15 cellular contexts compared by ENCODE assay signal in the genomic region with DNA sequence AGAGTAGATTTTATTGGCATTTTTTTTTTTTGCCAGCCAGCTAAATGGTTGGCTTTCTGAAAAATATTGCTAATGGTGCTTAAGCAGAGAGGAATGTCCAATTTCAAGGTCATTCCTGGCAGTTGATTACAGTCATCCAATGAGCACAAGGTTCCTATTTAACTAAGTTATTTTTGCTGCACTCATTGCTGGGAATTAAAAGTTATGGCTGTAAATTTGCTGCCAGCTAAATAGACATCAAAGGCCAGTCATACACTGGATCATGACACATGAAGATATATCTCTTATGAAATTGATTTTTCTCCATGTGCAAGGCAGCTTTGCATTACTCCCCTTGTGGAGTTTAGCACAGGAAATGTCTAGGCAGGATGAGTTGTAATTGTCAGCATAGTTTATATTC.
"Had no signal": no experiment of that assay in that cellular context is flagged by ENCODE, and none has a peak within 500 bp of the region (broad histone marks: within the 10 kb centered on the region; RNA-seq: fewer than 3 reads in every experiment).

No MANE protein-coding gene starts in this region.

- DNase-seq: activated CD4-positive, alpha-beta T cell treated with anti-CD3 and anti-CD28 coated beads, Interleukin-2, amount 10 ng/mL, durations not matched to agents 24 days and 14 days; activated CD4-positive, CD25-positive, alpha-beta regulatory T cell; activated gamma-delta T cell treated with Interleukin-2 at 50 U/mL for 16 hours; brain microvascular endothelial cell; cortex of kidney; effector CD8-positive, alpha-beta T cell; mammary epithelial cell; naive B cell; retina; stimulated activated CD4-positive, alpha-beta T cell treated with anti-CD3 and anti-CD28 coated beads, Interleukin-4, amount 100 ng/mL, for 24 hours; stimulated activated naive CD4-positive, alpha-beta T cell; tibial artery had no signal

- H3K27me3 ChIP-seq: brain microvascular endothelial cell, tibial artery had no signal

- H3K36me3 ChIP-seq: brain microvascular endothelial cell, tibial artery had no signal

- H3K27ac Mint-ChIP-seq: activated CD4-positive, alpha-beta T cell treated with anti-CD3 and anti-CD28 coated beads, Interleukin-2, amount 10 ng/mL, durations not matched to agents 24 days and 14 days; activated naive CD8-positive, alpha-beta T cell; naive B cell had no signal

- H3K36me3 Mint-ChIP-seq: activated naive CD8-positive, alpha-beta T cell; naive B cell had no signal

- H3K4me3 Mint-ChIP-seq: activated CD4-positive, alpha-beta T cell treated with anti-CD3 and anti-CD28 coated beads, Interleukin-2, amount 10 ng/mL, durations not matched to agents 24 days and 14 days; activated naive CD8-positive, alpha-beta T cell; central memory CD8-positive, alpha-beta T cell; naive B cell had no signal

- H3K27me3 Mint-ChIP-seq: activated CD4-positive, alpha-beta T cell treated with anti-CD3 and anti-CD28 coated beads, Interleukin-2, amount 10 ng/mL, durations not matched to agents 24 days and 14 days; activated naive CD8-positive, alpha-beta T cell; central memory CD8-positive, alpha-beta T cell; naive B cell had no signal

- H3K4me1 Mint-ChIP-seq: activated CD4-positive, alpha-beta T cell treated with anti-CD3 and anti-CD28 coated beads, Interleukin-2, amount 10 ng/mL, durations not matched to agents 24 days and 14 days; central memory CD8-positive, alpha-beta T cell; naive B cell had no signal

- H3K4me3 ChIP-seq: skin epidermis, tibial artery had no signal
